In genomic region chr10:97069576-97070362, GRCh38 we compare ENCODE assay signal across 12 cellular contexts.
DNase-seq lines count a peak whose midpoint lies in the region; ATAC-seq lines count a peak whose summit lies in the region.
"Had no signal": no experiment of that assay in that cellular context is flagged by ENCODE, and none has a peak within 500 bp of the region (broad histone marks: within the 10 kb centered on the region; RNA-seq: fewer than 3 reads in every experiment).

No MANE protein-coding gene starts in this region.

- H3K4me3 Mint-ChIP-seq in activated CD4-positive, alpha-beta T cell treated with anti-CD3 and anti-CD28 coated beads, Interleukin-2, amount 10 ng/mL, durations not matched to agents 7 days and 5 days, result no peak overlapping the region
- H3K4me3 Mint-ChIP-seq: stimulated activated naive CD8-positive, alpha-beta T cell treated with anti-CD3 and anti-CD28 coated beads, Interleukin-15, Interleukin-2, amounts not matched to agents 100 ng/mL and 50 ng/mL, for 24 hours had no signal

- peaks cover 10% of the 10 kb centered on the region for H3K27me3 Mint-ChIP-seq in activated CD4-positive, alpha-beta T cell treated with anti-CD3 and anti-CD28 coated beads, Interleukin-2, amount 10 ng/mL, durations not matched to agents 7 days and 5 days

- POLR2A ChIA-PET in activated CD4-positive, alpha-beta T cell treated with anti-CD3 and anti-CD28 coated beads, Interleukin-2, amount 10 ng/mL, durations not matched to agents 7 days and 5 days (lab: Charles Lee), result no interaction called here

- DNase-seq in Daoy (ENCODE audit: low read depth) (peak; percentile 35), Kasumi-1 (lab: John Stamatoyannopoulos, UW) (peak; percentile 97 to 98), foreskin melanocyte (peak; percentile 50), HAP-1 (ENCODE audit: low spot score in 2 of 2) (no peak), NCI-H1930 (lab: John Stamatoyannopoulos, UW) (no peak)
- peak; percentile 46 for DNase-seq in activated CD4-positive, alpha-beta T cell treated with anti-CD3 and anti-CD28 coated beads, Interleukin-2, amount 10 ng/mL, durations not matched to agents 7 days and 5 days
- DNase-seq: activated CD4-positive, CD25-positive, alpha-beta regulatory T cell treated with anti-CD3 and anti-CD28 coated beads, Interleukin-2, amount 50 U/mL, for 72 hours; dorsolateral prefrontal cortex; NCI-H524 treated with DMSO at 0.1 percent for 48 hours had no signal

- no peak overlapping the region for H3K4me3 ChIP-seq in HAP-1
- H3K4me3 ChIP-seq: dorsolateral prefrontal cortex had no signal

- H3K36me3 Mint-ChIP-seq in activated CD4-positive, alpha-beta T cell treated with anti-CD3 and anti-CD28 coated beads, Interleukin-2, amount 10 ng/mL, durations not matched to agents 7 days and 5 days (ENCODE audit: low read depth), result peaks cover 8% of the 10 kb centered on the region

- CTCF ChIA-PET in activated CD4-positive, alpha-beta T cell treated with anti-CD3 and anti-CD28 coated beads, Interleukin-2, amount 10 ng/mL, durations not matched to agents 7 days and 5 days (lab: Charles Lee), result interaction anchor here (0.9 to 1.9 kb wide), 2 partner anchors 15 to 141 kb away, joined by 4 to 6 read pairs; no protein-coding TSS in a partner anchor

- no peaks in the 10 kb centered on the region for H3K9me3 ChIP-seq in HAP-1

- peaks cover 3% of the 10 kb centered on the region; the same call in 1 of the 2 replicates for H3K27me3 ChIP-seq in HAP-1 (ENCODE audit: low read depth)

- ATAC-seq in GM21360 (IDR thresholded peaks at IDR 0.05; ENCODE audit: unreplicated experiment), result no peak
- no peak for ATAC-seq in HG02571 (IDR thresholded peaks at IDR 0.05; ENCODE audit: unreplicated experiment)

- H3K9me3 Mint-ChIP-seq in activated CD4-positive, alpha-beta T cell treated with anti-CD3 and anti-CD28 coated beads, Interleukin-2, amount 10 ng/mL, durations not matched to agents 7 days and 5 days, result peaks cover 12% of the 10 kb centered on the region
- H3K9me3 Mint-ChIP-seq: stimulated activated naive CD8-positive, alpha-beta T cell treated with anti-CD3 and anti-CD28 coated beads, Interleukin-15, Interleukin-2, amounts not matched to agents 100 ng/mL and 50 ng/mL, for 24 hours had no signal

- H3K4me1 Mint-ChIP-seq in activated CD4-positive, alpha-beta T cell treated with anti-CD3 and anti-CD28 coated beads, Interleukin-2, amount 10 ng/mL, durations not matched to agents 7 days and 5 days, result peaks cover 13% of the 10 kb centered on the region

- H3K36me3 ChIP-seq in HAP-1 (replicated peaks), result no peaks in the 10 kb centered on the region

- in situ Hi-C loops in HAP-1 (cut with MboI; ENCODE audit: low sequenced_read_pairs), result loop anchor here (5.0 kb wide), 1 partner anchor 138 kb away; no protein-coding TSS in a partner anchor

- peak overlapping the region; percentile 37 for H3K27ac Mint-ChIP-seq in activated CD4-positive, alpha-beta T cell treated with anti-CD3 and anti-CD28 coated beads, Interleukin-2, amount 10 ng/mL, durations not matched to agents 7 days and 5 days
- H3K27ac Mint-ChIP-seq: stimulated activated naive CD8-positive, alpha-beta T cell treated with anti-CD3 and anti-CD28 coated beads, Interleukin-15, Interleukin-2, amounts not matched to agents 100 ng/mL and 50 ng/mL, for 24 hours had no signal

- H3K4me1 ChIP-seq in HAP-1, result no peaks in the 10 kb centered on the region

Comparison
In these comparisons a context has a peak if more than half of its experiments do, and no peak if none do; other contexts are left out.
1. DNase-seq: peak in Daoy (single experiment), Kasumi-1 (2 of 2), activated CD4-positive, alpha-beta T cell treated with anti-CD3 and anti-CD28 coated beads, Interleukin-2, amount 10 ng/mL, durations not matched to agents 7 days and 5 days (single experiment) and foreskin melanocyte (single experiment); none in HAP-1 (0 of 2) and NCI-H1930 (0 of 2).